ENCODE assay signal across 1 cellular context in the genomic region with DNA sequence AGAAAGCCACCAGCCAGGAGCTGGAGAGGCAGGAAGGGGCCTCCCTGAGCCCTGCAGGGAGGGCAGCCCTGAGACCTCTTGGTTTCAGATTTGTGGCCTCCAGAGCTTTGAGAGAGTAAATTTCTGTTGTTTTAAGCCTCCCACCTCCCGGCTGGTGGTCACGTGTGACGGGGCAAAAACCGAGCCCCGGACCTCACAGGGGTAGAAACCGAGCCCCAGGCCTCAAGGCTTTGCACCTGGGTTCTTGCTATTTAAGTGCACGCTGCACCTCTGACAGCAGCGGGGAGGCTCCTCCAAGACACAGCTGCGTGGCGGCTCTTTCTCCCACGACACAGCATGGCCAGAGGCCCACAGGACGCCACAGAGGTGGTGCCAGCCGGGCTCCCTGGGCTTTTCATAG.
TF ChIP-seq lines count a peak whose summit lies in the region.

No MANE protein-coding gene starts in this region.

TF ChIP-seq in GM23338, 12 proteins besides CTCF, POLR2A, EP300 and RAD21 (continued from another document):
- TF ChIP-seq, protein P1, sequence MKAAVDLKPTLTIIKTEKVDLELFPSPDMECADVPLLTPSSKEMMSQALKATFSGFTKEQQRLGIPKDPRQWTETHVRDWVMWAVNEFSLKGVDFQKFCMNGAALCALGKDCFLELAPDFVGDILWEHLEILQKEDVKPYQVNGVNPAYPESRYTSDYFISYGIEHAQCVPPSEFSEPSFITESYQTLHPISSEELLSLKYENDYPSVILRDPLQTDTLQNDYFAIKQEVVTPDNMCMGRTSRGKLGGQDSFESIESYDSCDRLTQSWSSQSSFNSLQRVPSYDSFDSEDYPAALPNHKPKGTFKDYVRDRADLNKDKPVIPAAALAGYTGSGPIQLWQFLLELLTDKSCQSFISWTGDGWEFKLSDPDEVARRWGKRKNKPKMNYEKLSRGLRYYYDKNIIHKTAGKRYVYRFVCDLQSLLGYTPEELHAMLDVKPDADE (IDR thresholded peaks at IDR 0.05): no peak
- no peak for TF ChIP-seq CREB1 (CRISPR knock-in tag; IDR thresholded peaks at IDR 0.05; ENCODE audit: low read depth)
TF ChIP-seq in GM23338: peak in this region for 0.
